8 cellular contexts compared by ENCODE assay signal in genomic region chr13:87274209-87274819, GRCh38.
A peak's percentile ranks its signal among the peaks of the same experiment; 100 is the strongest.
DNase-seq lines count a peak whose midpoint lies in the region; ATAC-seq and TF ChIP-seq lines count a peak whose summit lies in the region.

No MANE protein-coding gene starts in this region.

- TF ChIP-seq CTCF in DOHH2 (IDR thresholded peaks at IDR 0.05; ENCODE audit: low read depth, low read length, poor library complexity, severe bottlenecking), result peak; percentile 65
- peak; percentile 32 to 57 (median 56); a peak in 5 of 6 replicates for TF ChIP-seq CTCF in HCT116 (IDR thresholded peaks at IDR 0.05 in 2 of 3, conservative IDR thresholded peaks at IDR 0.05 in 1 of 3; ENCODE audit: borderline replicate concordance in 1 of 3, insufficient read depth in 1 of 3, low read depth in 2 of 3, low read length in 2 of 3)
- TF ChIP-seq CTCF in body of pancreas (IDR thresholded peaks at IDR 0.05), result peak in 6 of 7 experiments; percentile 37 to 51 (median 42)
- TF ChIP-seq CTCF in ovary (IDR thresholded peaks at IDR 0.05), result no peak

- H2AFZ ChIP-seq in HCT116 (ENCODE audit: low read depth, low read length, poor library complexity, severe bottlenecking), result no peak overlapping the region

- no peaks in the 10 kb centered on the region for H3K36me3 ChIP-seq in DOHH2 (ENCODE audit: control insufficient read depth, low read length)
- no peaks in the 10 kb centered on the region for H3K36me3 ChIP-seq in HCT116 (ENCODE audit: control insufficient read depth in 1 of 2, insufficient read depth in 2 of 2, low read length in 2 of 2)
- no peaks in the 10 kb centered on the region for H3K36me3 ChIP-seq in body of pancreas (replicated peaks in 1 of 2; ENCODE audit: insufficient read depth in 1 of 2, low read depth in 2 of 2)
- H3K36me3 ChIP-seq in mesendoderm (ENCODE audit: control insufficient read depth, insufficient read depth, low read length), result no peaks in the 10 kb centered on the region
- H3K36me3 ChIP-seq in ovary, result no peaks in the 10 kb centered on the region

- H3K23ac ChIP-seq in mesendoderm (ENCODE audit: low read length), result no peak overlapping the region

- H3F3A ChIP-seq in DOHH2 (ENCODE audit: control insufficient read depth, insufficient read depth), result no peaks in the 10 kb centered on the region

- BruUV-seq in HCT116 (replicated peaks; lab: Mats Ljungman, UMichigan), result no TSS peak

- H3K9ac ChIP-seq in HCT116 (ENCODE audit: low read length), result no peak overlapping the region
- H3K9ac ChIP-seq in mesendoderm (ENCODE audit: low read length), result no peak overlapping the region

- TF ChIP-seq RAD21 in HCT116 (IDR thresholded peaks at IDR 0.05; ENCODE audit: low read depth), result peak; percentile 60

- peak; percentile 70 for ATAC-seq in HCT116
- ATAC-seq in body of pancreas, result no peak
- no peak for ATAC-seq in GM21423 (IDR thresholded peaks at IDR 0.05; ENCODE audit: unreplicated experiment)
- ATAC-seq in HG02970 (IDR thresholded peaks at IDR 0.05; ENCODE audit: low FRiP score, unreplicated experiment), result no peak

- RAD21 ChIA-PET in HCT116 (lab: Charles Lee; ENCODE audit: low non-redundant PET in 1 of 2, low total read pairs in 2 of 2, uncharacterized antibody in 2 of 2, unreplicated experiment in 2 of 2), result interaction anchor here in 1 of 2 experiments (0.9 kb wide), 1 partner anchor 404 kb away, joined by 3 read pairs; no protein-coding TSS in a partner anchor

- TF ChIP-seq POLR2A in HCT116 (IDR thresholded peaks at IDR 0.05; ENCODE audit: borderline replicate concordance, extremely low read depth, insufficient read depth, insufficient read length) (no peak), body of pancreas (IDR thresholded peaks at IDR 0.05) (no peak), ovary (IDR thresholded peaks at IDR 0.05) (no peak)

- no peaks in the 10 kb centered on the region for H4K20me1 ChIP-seq in DOHH2 (ENCODE audit: control insufficient read depth, insufficient read depth, low read depth, low read length)
- no peaks in the 10 kb centered on the region for H4K20me1 ChIP-seq in HCT116 (ENCODE audit: insufficient read depth)

- H3K9me2 ChIP-seq in DOHH2 (replicated peaks; ENCODE audit: control insufficient read depth, low read length) (no peaks in the 10 kb centered on the region), HCT116 (ENCODE audit: insufficient read depth) (no peaks in the 10 kb centered on the region)

- H3K27me3 ChIP-seq in DOHH2 (ENCODE audit: control insufficient read depth, low read length) (no peaks in the 10 kb centered on the region), HCT116 (ENCODE audit: insufficient read depth, low read length) (no peaks in the 10 kb centered on the region), body of pancreas (no peaks in the 10 kb centered on the region), mesendoderm (ENCODE audit: insufficient read depth, low read length, poor library complexity) (no peaks in the 10 kb centered on the region), ovary (no peaks in the 10 kb centered on the region)

- H2BK15ac ChIP-seq in mesendoderm (replicated peaks; ENCODE audit: low read depth), result no peak overlapping the region

- H3K4me2 ChIP-seq in DOHH2 (ENCODE audit: low read length) (no peak overlapping the region), HCT116 (ENCODE audit: low read length) (no peak overlapping the region), mesendoderm (ENCODE audit: low read length) (no peak overlapping the region)

- WGBS in body of pancreas, 2 donors, result 0% methylated on average over 1 of the region's 1 CpG
- WGBS in mesendoderm (ENCODE audit: extremely low coverage, insufficient coverage, low lambda C conversion rate), result no CpG with 5 or more reads among the region's 1 CpG
- WGBS in ovary, 3 donors, result 0 to 4% (median 2%) methylated on average over 1 of the region's 1 CpG

- H3K4ac ChIP-seq in mesendoderm (ENCODE audit: low read depth, low read length), result no peak overlapping the region

- no peak overlapping the region for H3K18ac ChIP-seq in mesendoderm (ENCODE audit: low read length)

- no peak overlapping the region for H2AK5ac ChIP-seq in mesendoderm (ENCODE audit: low read length)

- no peak overlapping the region for H3K4me3 ChIP-seq in DOHH2 (ENCODE audit: low read length)
- H3K4me3 ChIP-seq in HCT116 (replicated peaks in 1 of 2; ENCODE audit: low read depth in 1 of 2, low read length in 2 of 2), result no peak overlapping the region
- H3K4me3 ChIP-seq in body of pancreas, result no peak overlapping the region
- no peak overlapping the region for H3K4me3 ChIP-seq in mesendoderm (ENCODE audit: low read length)
- no peak overlapping the region for H3K4me3 ChIP-seq in ovary

- TF ChIP-seq EP300 in ovary (IDR thresholded peaks at IDR 0.05), result no peak

- no peak overlapping the region for H4K8ac ChIP-seq in mesendoderm (ENCODE audit: low read depth, low read length)

- CTCF ChIA-PET in HCT116 (lab: Charles Lee), result interaction anchor here (0.7 to 1.3 kb wide), 5 partner anchors 9 to 407 kb away, joined by 3 to 24 read pairs (median 4); no protein-coding TSS in a partner anchor

- H4K5ac ChIP-seq in mesendoderm (ENCODE audit: low read length), result no peak overlapping the region

- peak overlapping the region; percentile 35 for H3K56ac ChIP-seq in mesendoderm (ENCODE audit: low read length)

- intact Hi-C loops in HCT116 (cut with micrococcal nuclease), result loop anchor here (1.0 to 10.0 kb wide), 4 partner anchors 390 to 1300 kb away; no protein-coding TSS in a partner anchor
- intact Hi-C loops in body of pancreas (cut with DNase I), result no loop called here
- intact Hi-C loops in ovary (cut with DNase I), result no loop called here

- POLR2A ChIA-PET in HCT116 (lab: Charles Lee), result no interaction called here

- no peak overlapping the region for H3K27ac ChIP-seq in DOHH2 (ENCODE audit: low read depth, low read length)
- H3K27ac ChIP-seq in HCT116 (ENCODE audit: low read depth, low read length), result no peak overlapping the region
- no peak overlapping the region for H3K27ac ChIP-seq in body of pancreas
- no peak overlapping the region for H3K27ac ChIP-seq in mesendoderm (ENCODE audit: low read depth, low read length)
- no peak overlapping the region for H3K27ac ChIP-seq in ovary

- no peaks in the 10 kb centered on the region for H3K79me1 ChIP-seq in mesendoderm (ENCODE audit: low read length)

- no peaks in the 10 kb centered on the region for H3K9me3 ChIP-seq in DOHH2 (ENCODE audit: control insufficient read depth, insufficient read depth, low read length)
- H3K9me3 ChIP-seq in HCT116 (ENCODE audit: control insufficient read depth in 1 of 2, insufficient read depth in 1 of 2, low read depth in 1 of 2, low read length in 2 of 2), result no peaks in the 10 kb centered on the region
- H3K9me3 ChIP-seq in body of pancreas, result no peaks in the 10 kb centered on the region
- H3K9me3 ChIP-seq in ovary, result no peaks in the 10 kb centered on the region

- DNase-seq in HCT116 (ENCODE audit: low read depth, low spot score) (peak; percentile 39), NCI-H526 (lab: John Stamatoyannopoulos, UW) (peak; percentile 74 to 92), body of pancreas (peak; percentile 28 to 42 (median 30)), mesendoderm (peak; percentile 77), ovary (no peak)

- H3K4me1 ChIP-seq in DOHH2 (ENCODE audit: control insufficient read depth, low read length), result no peaks in the 10 kb centered on the region
- H3K4me1 ChIP-seq in HCT116 (ENCODE audit: control insufficient read depth in 1 of 2, insufficient read depth in 2 of 2, low read length in 2 of 2), result no peaks in the 10 kb centered on the region
- no peaks in the 10 kb centered on the region for H3K4me1 ChIP-seq in body of pancreas
- H3K4me1 ChIP-seq in mesendoderm (ENCODE audit: control insufficient read depth, low read depth, low read length), result no peaks in the 10 kb centered on the region
- H3K4me1 ChIP-seq in ovary (ENCODE audit: insufficient read depth), result no peaks in the 10 kb centered on the region

- H2BK120ac ChIP-seq in mesendoderm (ENCODE audit: low read depth, low read length), result no peak overlapping the region

- no peak overlapping the region for H2BK5ac ChIP-seq in mesendoderm (ENCODE audit: low read length)

- no peaks in the 10 kb centered on the region for H3K79me2 ChIP-seq in DOHH2 (ENCODE audit: control insufficient read depth, low read length)
- no peaks in the 10 kb centered on the region for H3K79me2 ChIP-seq in HCT116 (ENCODE audit: insufficient read depth, low read length)
- no peaks in the 10 kb centered on the region for H3K79me2 ChIP-seq in mesendoderm (ENCODE audit: control insufficient read depth, insufficient read depth, low read length)

TF ChIP-seq in HCT116, 20 proteins besides CTCF, POLR2A, EP300 and RAD21:
- TF ChIP-seq ELF1 (IDR thresholded peaks at IDR 0.05; ENCODE audit: borderline replicate concordance, low read depth), result no peak
- TF ChIP-seq EZH2 (IDR thresholded peaks at IDR 0.05), result no peak
- TF ChIP-seq ZBTB33 (IDR thresholded peaks at IDR 0.05; ENCODE audit: extremely low read depth, insufficient replicate concordance, low read length), result no peak
- TF ChIP-seq SP1 (IDR thresholded peaks at IDR 0.05; ENCODE audit: low read depth), result no peak
- no peak for TF ChIP-seq MAX (IDR thresholded peaks at IDR 0.05)
- no peak for TF ChIP-seq SIN3A (IDR thresholded peaks at IDR 0.05; ENCODE audit: low read depth)
- TF ChIP-seq ZFX (IDR thresholded peaks at IDR 0.05), result no peak
- TF ChIP-seq FOSL1 (IDR thresholded peaks at IDR 0.05; ENCODE audit: low read depth), result no peak
- no peak for TF ChIP-seq ATF3 (IDR thresholded peaks at IDR 0.05)
- TF ChIP-seq CEBPB (IDR thresholded peaks at IDR 0.05; ENCODE audit: low read depth), result no peak
- TF ChIP-seq CBX3 (IDR thresholded peaks at IDR 0.05; ENCODE audit: low read depth), result no peak
TF ChIP-seq in HCT116: peak in this region for 0.

Comparison
In these comparisons a context has a peak if more than half of its experiments do, and no peak if none do; other contexts are left out.
1. CTCF ChIP-seq: peak in DOHH2 (single experiment), HCT116 (3 of 3) and body of pancreas (6 of 7); none in ovary (0 of 3).
2. DNase-seq: peak in HCT116 (single experiment), NCI-H526 (2 of 2), body of pancreas (4 of 4) and mesendoderm (single experiment); none in ovary (0 of 5).